ENCODE assay signal across 8 cellular contexts in the genomic region with DNA sequence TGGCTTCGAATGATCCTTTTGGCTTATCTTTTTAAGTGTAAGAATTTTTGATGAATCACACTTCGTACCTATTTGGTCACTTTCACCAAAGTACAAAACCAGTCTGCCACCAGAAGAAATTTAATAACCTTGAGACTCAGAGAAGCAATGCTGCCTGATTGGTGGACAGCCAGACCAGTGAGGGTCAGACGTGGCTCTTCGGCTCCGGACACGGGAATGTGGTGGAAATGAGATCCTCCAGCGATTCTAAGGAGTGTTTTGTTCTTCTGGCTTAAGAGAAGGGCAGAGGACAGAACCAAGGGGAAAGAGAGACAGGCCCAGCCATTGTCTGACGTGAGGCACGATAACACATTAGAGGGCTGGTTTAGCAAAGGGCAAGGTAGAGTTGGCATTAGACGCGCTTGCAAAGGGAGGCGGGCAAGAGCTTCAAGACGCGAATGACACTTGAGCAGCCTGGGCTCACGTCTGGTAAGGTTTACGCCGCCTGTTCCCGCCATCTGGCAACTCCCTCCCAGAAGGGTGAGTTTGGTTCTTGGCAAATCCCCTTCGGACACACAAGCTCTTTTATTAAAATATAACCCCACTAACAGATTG. TPM values are rescaled to one million over a fixed set of nuclear protein-coding genes. Genes with fewer than 3 reads are reported as not detected.
A peak's percentile ranks its signal among the peaks of the same experiment; 100 is the strongest.
DNase-seq lines count a peak whose midpoint lies in the region; ATAC-seq lines count a peak whose summit lies in the region.

No MANE protein-coding gene starts in this region.

- H3K9ac ChIP-seq in GM23248 = peak overlapping the region; percentile 65

- peaks cover 1% of the 10 kb centered on the region for H3K36me3 Mint-ChIP-seq in activated naive CD8-positive, alpha-beta T cell treated with anti-CD3 and anti-CD28 coated beads, Interleukin-2, amount 10 ng/mL, durations not matched to agents 7 days and 5 days
- peaks cover 2 to 4% of the 10 kb centered on the region in 2 donors for H3K36me3 Mint-ChIP-seq in stimulated activated naive B cell treated with anti-CD40 and anti-IgM and Interleukin-4, amounts not matched to agents 10 μg/mL and 1 μg/mL and 100 μg/mL, for 72 hours

- H4K20me1 ChIP-seq in GM23248 (ENCODE audit: insufficient read depth) = no peaks in the 10 kb centered on the region

- H3K27me3 Mint-ChIP-seq in activated naive CD8-positive, alpha-beta T cell treated with anti-CD3 and anti-CD28 coated beads, Interleukin-2, amount 10 ng/mL, durations not matched to agents 7 days and 5 days = no peaks in the 10 kb centered on the region
- H3K27me3 Mint-ChIP-seq in stimulated activated naive B cell treated with anti-CD40 and anti-IgM and Interleukin-4, amounts not matched to agents 10 μg/mL and 1 μg/mL and 100 μg/mL, for 72 hours = no peaks in the 10 kb centered on the region

- H3K27me3 ChIP-seq in GM23248 (replicated peaks; ENCODE audit: insufficient read depth) = no peaks in the 10 kb centered on the region

- 39 to 41% methylated on average over 19 of the region's 19 CpGs for WGBS in GM23248 (ENCODE audit: low coverage in 1 of 2, low lambda C conversion rate in 2 of 2, missing lambda C conversion rate in 2 of 2), 2 experiments

- in situ Hi-C loops in GM23248 (cut with MboI) = no loop called here

- peaks cover 10% of the 10 kb centered on the region; the same call in 1 of the 2 replicates for H3F3A ChIP-seq in GM23248 (ENCODE audit: insufficient read depth)

- peak overlapping the region; percentile 55 for H3K4me2 ChIP-seq in GM23248 (ENCODE audit: unreplicated experiment)

- H3K4me1 Mint-ChIP-seq in activated naive CD8-positive, alpha-beta T cell treated with anti-CD3 and anti-CD28 coated beads, Interleukin-2, amount 10 ng/mL, durations not matched to agents 7 days and 5 days = peaks cover 24% of the 10 kb centered on the region
- H3K4me1 Mint-ChIP-seq in stimulated activated naive B cell treated with anti-CD40 and anti-IgM and Interleukin-4, amounts not matched to agents 10 μg/mL and 1 μg/mL and 100 μg/mL, for 72 hours = peaks cover 37 to 45% of the 10 kb centered on the region in 2 donors

- peak overlapping the region; percentile 76 for H2AFZ ChIP-seq in GM23248

- no peaks in the 10 kb centered on the region for H3K79me2 ChIP-seq in GM23248 (ENCODE audit: insufficient read depth)

- H3K4me1 ChIP-seq in GM23248 (ENCODE audit: insufficient read depth) = peaks cover 6% of the 10 kb centered on the region

- peak overlapping the region; percentile 12 for H3K27ac ChIP-seq in GM23248

- POLR2A ChIA-PET in activated naive CD8-positive, alpha-beta T cell treated with anti-CD3 and anti-CD28 coated beads, Interleukin-2, amount 10 ng/mL, durations not matched to agents 7 days and 5 days (lab: Charles Lee) = interaction anchor here (0.7 to 4.0 kb wide), 36 partner anchors 10 to 301 kb away, joined by 3 to 61 read pairs (median 5); a partner anchor contains a TSS

- DNase-seq in DMS79 treated with DMSO at 0.1 percent for 48 hours (lab: John Stamatoyannopoulos, UW) (peak; percentile 98), GM23248 (no peak), NCI-H1417 treated with DMSO at 0.1 percent for 48 hours (lab: John Stamatoyannopoulos, UW) (peak; percentile 87)
- no peak for DNase-seq in activated naive CD8-positive, alpha-beta T cell treated with anti-CD3 and anti-CD28 coated beads, Interleukin-2, amount 10 ng/mL, durations not matched to agents 7 days and 5 days
- DNase-seq in stimulated activated naive B cell treated with anti-CD40 and anti-IgM and Interleukin-4, amounts not matched to agents 10 μg/mL and 1 μg/mL and 100 μg/mL, for 72 hours = no peak
- DNase-seq in stimulated activated CD4-positive, alpha-beta T cell treated with anti-CD3 and anti-CD28 coated beads, Interleukin-4, amount 100 ng/mL, for 1 hour = no peak

- no peaks in the 10 kb centered on the region for H3K9me2 ChIP-seq in GM23248 (ENCODE audit: insufficient read depth)

- peak; percentile 48 for ATAC-seq in activated naive CD8-positive, alpha-beta T cell treated with anti-CD3 and anti-CD28 coated beads, Interleukin-2, amount 10 ng/mL, durations not matched to agents 7 days and 5 days (ENCODE audit: low read depth)
- peak; percentile 58 for ATAC-seq in stimulated activated naive B cell treated with anti-CD40 and anti-IgM and Interleukin-4, amounts not matched to agents 10 μg/mL and 1 μg/mL and 100 μg/mL, for 72 hours (replicated peaks)
- no peak for ATAC-seq in HG03432 (IDR thresholded peaks at IDR 0.05; ENCODE audit: unreplicated experiment)

- peak overlapping the region; percentile 90 for H3K4me3 Mint-ChIP-seq in activated naive CD8-positive, alpha-beta T cell treated with anti-CD3 and anti-CD28 coated beads, Interleukin-2, amount 10 ng/mL, durations not matched to agents 7 days and 5 days
- H3K4me3 Mint-ChIP-seq in stimulated activated naive B cell treated with anti-CD40 and anti-IgM and Interleukin-4, amounts not matched to agents 10 μg/mL and 1 μg/mL and 100 μg/mL, for 72 hours = peak overlapping the region; percentile 85

- no peaks in the 10 kb centered on the region for H3K36me3 ChIP-seq in GM23248 (ENCODE audit: low read depth)

- H3K27ac Mint-ChIP-seq in activated naive CD8-positive, alpha-beta T cell treated with anti-CD3 and anti-CD28 coated beads, Interleukin-2, amount 10 ng/mL, durations not matched to agents 7 days and 5 days = peak overlapping the region; percentile 98
- H3K27ac Mint-ChIP-seq in stimulated activated naive B cell treated with anti-CD40 and anti-IgM and Interleukin-4, amounts not matched to agents 10 μg/mL and 1 μg/mL and 100 μg/mL, for 72 hours = peak overlapping the region; percentile 100

- H3K9me3 ChIP-seq in GM23248 (ENCODE audit: low read depth) (no peaks in the 10 kb centered on the region), iPS-18c (ENCODE audit: control insufficient read depth, insufficient read depth, low read length) (no peaks in the 10 kb centered on the region)

- H3K4me3 ChIP-seq in GM23248 = peak overlapping the region; percentile 59
- peak overlapping the region; percentile 22; the same call in 1 of the 2 replicates for H3K4me3 ChIP-seq in iPS-18c (ENCODE audit: insufficient read depth, low read depth, low read length)

- no peaks in the 10 kb centered on the region for H3K9me3 Mint-ChIP-seq in activated naive CD8-positive, alpha-beta T cell treated with anti-CD3 and anti-CD28 coated beads, Interleukin-2, amount 10 ng/mL, durations not matched to agents 7 days and 5 days
- H3K9me3 Mint-ChIP-seq in stimulated activated naive B cell treated with anti-CD40 and anti-IgM and Interleukin-4, amounts not matched to agents 10 μg/mL and 1 μg/mL and 100 μg/mL, for 72 hours = peaks cover 3 to 4% of the 10 kb centered on the region in 2 donors

RNA-seq across cellular contexts. Expression of a gene that starts 49.9 kb away (rescaled TPM):
- 52.4 and 59.4 TPM in 2 replicates for total RNA-seq in GM23248 (2014; rRNA removed; shearing (Covaris generic))
- polyA plus RNA-seq in GM23248 (2016; fragmentation: Nextera tagmentation; extraction: Ambion mirVana) = 65.2 and 66.8 TPM in 2 replicates
- total RNA-seq in activated naive CD8-positive, alpha-beta T cell treated with anti-CD3 and anti-CD28 coated beads, Interleukin-2, amount 10 ng/mL, durations not matched to agents 7 days and 5 days = 100 to 1,000 TPM; 235 to 257 TPM

Comparison
In these comparisons a context has a peak if more than half of its experiments do, and no peak if none do; other contexts are left out.
1. DNase-seq: peak in DMS79 treated with DMSO at 0.1 percent for 48 hours (single experiment) and NCI-H1417 treated with DMSO at 0.1 percent for 48 hours (single experiment); none in GM23248 (single experiment), activated naive CD8-positive, alpha-beta T cell treated with anti-CD3 and anti-CD28 coated beads, Interleukin-2, amount 10 ng/mL, durations not matched to agents 7 days and 5 days (single experiment), stimulated activated naive B cell treated with anti-CD40 and anti-IgM and Interleukin-4, amounts not matched to agents 10 μg/mL and 1 μg/mL and 100 μg/mL, for 72 hours (single experiment) and stimulated activated CD4-positive, alpha-beta T cell treated with anti-CD3 and anti-CD28 coated beads, Interleukin-4, amount 100 ng/mL, for 1 hour (single experiment).